In the genomic region with DNA sequence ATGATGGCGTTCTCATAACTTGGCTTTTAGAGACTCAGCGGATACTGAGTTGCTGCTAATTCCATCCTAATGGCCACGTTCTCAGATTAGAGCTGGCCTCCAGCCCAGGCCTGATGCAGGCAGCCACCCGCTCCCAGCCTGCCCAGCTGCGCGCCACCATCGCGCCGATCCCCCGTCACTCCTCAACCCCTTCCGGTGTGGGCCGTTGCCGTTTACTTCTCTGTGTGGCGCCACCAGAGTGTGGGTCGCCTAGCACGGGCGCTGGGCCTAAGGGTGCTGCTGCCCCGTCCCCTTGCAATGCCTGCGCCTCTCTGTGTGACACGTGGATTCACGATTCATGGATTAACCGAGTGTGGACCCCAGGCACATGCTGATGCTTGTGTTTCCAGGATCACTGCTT, we compare ENCODE assay signal across 20 cellular contexts.
"Had no signal": no experiment of that assay in that cellular context is flagged by ENCODE, and none has a peak within 500 bp of the region (broad histone marks: within the 10 kb centered on the region; RNA-seq: fewer than 3 reads in every experiment).

No MANE protein-coding gene starts in this region.

- H3K9me3 ChIP-seq: lower lobe of right lung, psoas muscle, right lobe of liver had no signal

- H3K4me1 ChIP-seq: esophagus muscularis mucosa, gastroesophageal sphincter, lower lobe of right lung, parathyroid adenoma, psoas muscle, right lobe of liver had no signal

- H3K9ac ChIP-seq: neural progenitor cell, parathyroid adenoma had no signal

- H3K27ac ChIP-seq: epithelial cell of prostate, esophagus muscularis mucosa, gastroesophageal sphincter, hepatocyte, lower lobe of right lung, neural progenitor cell, parathyroid adenoma, psoas muscle, right lobe of liver, skin epidermis had no signal

- ATAC-seq: effector memory CD8-positive, alpha-beta T cell; gastroesophageal sphincter; left colon; lower lobe of right lung; natural killer cell; psoas muscle; right lobe of liver had no signal

- DNase-seq: effector memory CD8-positive, alpha-beta T cell; left colon; lower lobe of right lung; natural killer cell; occipital lobe; psoas muscle; retina; stimulated activated CD4-positive, alpha-beta T cell treated with anti-CD3 and anti-CD28 coated beads, Interleukin-12 subunit alpha, Interleukin-12 subunit beta, amount 100 ng/mL, for 4 hours; stimulated activated naive CD4-positive, alpha-beta T cell treated with Interleukin-2 at 50 U/mL for 16 hours; trophoblast cell had no signal

- FAIRE-seq: colon, urothelium cell line had no signal

- H3K36me3 ChIP-seq: esophagus muscularis mucosa, gastroesophageal sphincter, lower lobe of right lung, neural progenitor cell, right lobe of liver had no signal

- H3K27me3 ChIP-seq: hepatocyte, neural progenitor cell, right lobe of liver had no signal

- H3K4me3 ChIP-seq: esophagus muscularis mucosa, gastroesophageal sphincter, hepatocyte, lower lobe of right lung, neural progenitor cell, psoas muscle, right lobe of liver, skin epidermis had no signal
